In the genomic region with DNA sequence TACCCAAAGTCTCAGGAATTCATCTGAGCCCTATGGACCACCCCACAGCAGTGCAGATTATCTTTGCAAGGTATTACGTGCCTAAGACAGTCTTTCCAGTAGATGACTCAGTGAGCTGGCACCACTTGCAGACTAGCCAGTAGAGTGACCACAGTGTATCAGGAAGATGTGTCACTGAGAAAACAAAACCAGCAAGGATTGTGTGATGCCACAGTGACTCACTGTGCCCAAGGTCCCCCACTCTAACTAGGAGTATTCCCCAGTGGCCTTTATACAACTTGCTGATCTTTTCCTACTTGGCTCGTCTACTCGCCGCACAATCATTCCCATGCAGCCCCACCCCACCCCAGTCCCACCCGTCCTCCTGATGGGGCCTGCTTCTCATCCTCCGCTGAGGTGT, we compare ENCODE assay signal across 1 cellular context.
TF ChIP-seq lines count a peak whose summit lies in the region.

No MANE protein-coding gene starts in this region.

TF ChIP-seq in HepG2, 621 proteins besides CTCF, POLR2A, EP300 and RAD21 (continues in another document):
- TF ChIP-seq SATB2 (CRISPR knock-in tag; IDR thresholded peaks at IDR 0.05) (no peak), ZSCAN12 (CRISPR knock-in tag; IDR thresholded peaks at IDR 0.05) (no peak), RCOR2 (CRISPR knock-in tag; IDR thresholded peaks at IDR 0.05) (no peak), KLF13 (CRISPR knock-in tag; IDR thresholded peaks at IDR 0.05) (no peak), ZNF333 (CRISPR knock-in tag; IDR thresholded peaks at IDR 0.05; ENCODE audit: borderline replicate concordance) (no peak), ZNF772 (CRISPR knock-in tag; IDR thresholded peaks at IDR 0.05) (no peak), ETV5 (CRISPR knock-in tag; IDR thresholded peaks at IDR 0.05; ENCODE audit: borderline replicate concordance) (peak; percentile 41; the same call in 1 of the 2 replicates), GATAD1 (CRISPR knock-in tag; IDR thresholded peaks at IDR 0.05) (no peak), NFYC (CRISPR knock-in tag; IDR thresholded peaks at IDR 0.05) (no peak), ZNF17 (CRISPR knock-in tag; IDR thresholded peaks at IDR 0.05) (no peak), MTF1 (CRISPR knock-in tag; IDR thresholded peaks at IDR 0.05) (no peak), GABPB1 (CRISPR knock-in tag; IDR thresholded peaks at IDR 0.05) (no peak), ZNF556 (CRISPR knock-in tag; IDR thresholded peaks at IDR 0.05; ENCODE audit: borderline replicate concordance) (no peak), GATAD2A (CRISPR knock-in tag; IDR thresholded peaks at IDR 0.05) (peak; percentile 46; the same call in 1 of the 2 replicates), ADNP (CRISPR knock-in tag; IDR thresholded peaks at IDR 0.05) (no peak), ELF4 (CRISPR knock-in tag; IDR thresholded peaks at IDR 0.05; ENCODE audit: borderline replicate concordance) (no peak), TCF7L2 (IDR thresholded peaks at IDR 0.05; ENCODE audit: low read depth, low read length) (no peak), THAP11 (CRISPR knock-in tag; IDR thresholded peaks at IDR 0.05) (no peak), FOSL1 (CRISPR knock-in tag; IDR thresholded peaks at IDR 0.05; ENCODE audit: borderline replicate concordance) (peak; percentile 44; the same call in 1 of the 2 replicates), ZBTB7B (CRISPR knock-in tag; IDR thresholded peaks at IDR 0.05) (no peak), REPIN1 (CRISPR knock-in tag; IDR thresholded peaks at IDR 0.05; ENCODE audit: borderline replicate concordance, low read depth) (no peak), ZFP36L2 (CRISPR knock-in tag; IDR thresholded peaks at IDR 0.05) (no peak), CREB1 (IDR thresholded peaks at IDR 0.05) (peak; percentile 35; the same call in 1 of the 2 replicates), CREB1 (CRISPR knock-in tag; IDR thresholded peaks at IDR 0.05) (no peak), SP140L (CRISPR knock-in tag; IDR thresholded peaks at IDR 0.05; ENCODE audit: borderline replicate concordance) (no peak), DPF2 (CRISPR knock-in tag; IDR thresholded peaks at IDR 0.05; ENCODE audit: borderline replicate concordance, low read depth) (no peak), MIER2 (CRISPR knock-in tag; IDR thresholded peaks at IDR 0.05) (no peak), ZNF550 (CRISPR knock-in tag; IDR thresholded peaks at IDR 0.05; ENCODE audit: borderline replicate concordance) (no peak), MEIS2 (CRISPR knock-in tag; IDR thresholded peaks at IDR 0.05) (no peak), ELF3 (CRISPR knock-in tag; IDR thresholded peaks at IDR 0.05) (peak; percentile 46; the same call in 1 of the 2 replicates), ZNF878 (CRISPR knock-in tag; IDR thresholded peaks at IDR 0.05) (no peak), KDM6A (CRISPR knock-in tag; IDR thresholded peaks at IDR 0.05; ENCODE audit: low read depth) (no peak), CBFB (CRISPR knock-in tag; IDR thresholded peaks at IDR 0.05) (no peak), ZNF101 (CRISPR knock-in tag; IDR thresholded peaks at IDR 0.05; ENCODE audit: borderline replicate concordance, low read depth) (no peak), SETDB1 (CRISPR knock-in tag; IDR thresholded peaks at IDR 0.05; ENCODE audit: borderline replicate concordance) (no peak), ZNF468 (CRISPR knock-in tag; IDR thresholded peaks at IDR 0.05) (no peak), LCORL (IDR thresholded peaks at IDR 0.05) (no peak), LCORL (CRISPR knock-in tag; IDR thresholded peaks at IDR 0.05) (no peak)
- TF ChIP-seq, protein P1, sequence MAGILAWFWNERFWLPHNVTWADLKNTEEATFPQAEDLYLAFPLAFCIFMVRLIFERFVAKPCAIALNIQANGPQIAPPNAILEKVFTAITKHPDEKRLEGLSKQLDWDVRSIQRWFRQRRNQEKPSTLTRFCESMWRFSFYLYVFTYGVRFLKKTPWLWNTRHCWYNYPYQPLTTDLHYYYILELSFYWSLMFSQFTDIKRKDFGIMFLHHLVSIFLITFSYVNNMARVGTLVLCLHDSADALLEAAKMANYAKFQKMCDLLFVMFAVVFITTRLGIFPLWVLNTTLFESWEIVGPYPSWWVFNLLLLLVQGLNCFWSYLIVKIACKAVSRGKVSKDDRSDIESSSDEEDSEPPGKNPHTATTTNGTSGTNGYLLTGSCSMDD (CRISPR knock-in tag; IDR thresholded peaks at IDR 0.05), result no peak
- TF ChIP-seq, protein P2, sequence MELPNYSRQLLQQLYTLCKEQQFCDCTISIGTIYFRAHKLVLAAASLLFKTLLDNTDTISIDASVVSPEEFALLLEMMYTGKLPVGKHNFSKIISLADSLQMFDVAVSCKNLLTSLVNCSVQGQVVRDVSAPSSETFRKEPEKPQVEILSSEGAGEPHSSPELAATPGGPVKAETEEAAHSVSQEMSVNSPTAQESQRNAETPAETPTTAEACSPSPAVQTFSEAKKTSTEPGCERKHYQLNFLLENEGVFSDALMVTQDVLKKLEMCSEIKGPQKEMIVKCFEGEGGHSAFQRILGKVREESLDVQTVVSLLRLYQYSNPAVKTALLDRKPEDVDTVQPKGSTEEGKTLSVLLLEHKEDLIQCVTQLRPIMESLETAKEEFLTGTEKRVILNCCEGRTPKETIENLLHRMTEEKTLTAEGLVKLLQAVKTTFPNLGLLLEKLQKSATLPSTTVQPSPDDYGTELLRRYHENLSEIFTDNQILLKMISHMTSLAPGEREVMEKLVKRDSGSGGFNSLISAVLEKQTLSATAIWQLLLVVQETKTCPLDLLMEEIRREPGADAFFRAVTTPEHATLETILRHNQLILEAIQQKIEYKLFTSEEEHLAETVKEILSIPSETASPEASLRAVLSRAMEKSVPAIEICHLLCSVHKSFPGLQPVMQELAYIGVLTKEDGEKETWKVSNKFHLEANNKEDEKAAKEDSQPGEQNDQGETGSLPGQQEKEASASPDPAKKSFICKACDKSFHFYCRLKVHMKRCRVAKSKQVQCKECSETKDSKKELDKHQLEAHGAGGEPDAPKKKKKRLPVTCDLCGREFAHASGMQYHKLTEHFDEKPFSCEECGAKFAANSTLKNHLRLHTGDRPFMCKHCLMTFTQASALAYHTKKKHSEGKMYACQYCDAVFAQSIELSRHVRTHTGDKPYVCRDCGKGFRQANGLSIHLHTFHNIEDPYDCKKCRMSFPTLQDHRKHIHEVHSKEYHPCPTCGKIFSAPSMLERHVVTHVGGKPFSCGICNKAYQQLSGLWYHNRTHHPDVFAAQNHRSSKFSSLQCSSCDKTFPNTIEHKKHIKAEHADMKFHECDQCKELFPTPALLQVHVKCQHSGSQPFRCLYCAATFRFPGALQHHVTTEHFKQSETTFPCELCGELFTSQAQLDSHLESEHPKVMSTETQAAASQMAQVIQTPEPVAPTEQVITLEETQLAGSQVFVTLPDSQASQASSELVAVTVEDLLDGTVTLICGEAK (IDR thresholded peaks at IDR 0.05), result no peak
- TF ChIP-seq, protein P2 (CRISPR knock-in tag; IDR thresholded peaks at IDR 0.05), result no peak
- TF ChIP-seq, protein P3, sequence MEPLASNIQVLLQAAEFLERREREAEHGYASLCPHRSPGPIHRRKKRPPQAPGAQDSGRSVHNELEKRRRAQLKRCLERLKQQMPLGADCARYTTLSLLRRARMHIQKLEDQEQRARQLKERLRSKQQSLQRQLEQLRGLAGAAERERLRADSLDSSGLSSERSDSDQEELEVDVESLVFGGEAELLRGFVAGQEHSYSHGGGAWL (CRISPR knock-in tag; IDR thresholded peaks at IDR 0.05), result no peak
- TF ChIP-seq, protein P4, sequence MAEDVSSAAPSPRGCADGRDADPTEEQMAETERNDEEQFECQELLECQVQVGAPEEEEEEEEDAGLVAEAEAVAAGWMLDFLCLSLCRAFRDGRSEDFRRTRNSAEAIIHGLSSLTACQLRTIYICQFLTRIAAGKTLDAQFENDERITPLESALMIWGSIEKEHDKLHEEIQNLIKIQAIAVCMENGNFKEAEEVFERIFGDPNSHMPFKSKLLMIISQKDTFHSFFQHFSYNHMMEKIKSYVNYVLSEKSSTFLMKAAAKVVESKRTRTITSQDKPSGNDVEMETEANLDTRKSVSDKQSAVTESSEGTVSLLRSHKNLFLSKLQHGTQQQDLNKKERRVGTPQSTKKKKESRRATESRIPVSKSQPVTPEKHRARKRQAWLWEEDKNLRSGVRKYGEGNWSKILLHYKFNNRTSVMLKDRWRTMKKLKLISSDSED (CRISPR knock-in tag; IDR thresholded peaks at IDR 0.05), result no peak
- TF ChIP-seq, protein P5, sequence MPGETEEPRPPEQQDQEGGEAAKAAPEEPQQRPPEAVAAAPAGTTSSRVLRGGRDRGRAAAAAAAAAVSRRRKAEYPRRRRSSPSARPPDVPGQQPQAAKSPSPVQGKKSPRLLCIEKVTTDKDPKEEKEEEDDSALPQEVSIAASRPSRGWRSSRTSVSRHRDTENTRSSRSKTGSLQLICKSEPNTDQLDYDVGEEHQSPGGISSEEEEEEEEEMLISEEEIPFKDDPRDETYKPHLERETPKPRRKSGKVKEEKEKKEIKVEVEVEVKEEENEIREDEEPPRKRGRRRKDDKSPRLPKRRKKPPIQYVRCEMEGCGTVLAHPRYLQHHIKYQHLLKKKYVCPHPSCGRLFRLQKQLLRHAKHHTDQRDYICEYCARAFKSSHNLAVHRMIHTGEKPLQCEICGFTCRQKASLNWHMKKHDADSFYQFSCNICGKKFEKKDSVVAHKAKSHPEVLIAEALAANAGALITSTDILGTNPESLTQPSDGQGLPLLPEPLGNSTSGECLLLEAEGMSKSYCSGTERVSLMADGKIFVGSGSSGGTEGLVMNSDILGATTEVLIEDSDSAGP (CRISPR knock-in tag; IDR thresholded peaks at IDR 0.05; ENCODE audit: borderline replicate concordance), result no peak
- TF ChIP-seq, protein P6, sequence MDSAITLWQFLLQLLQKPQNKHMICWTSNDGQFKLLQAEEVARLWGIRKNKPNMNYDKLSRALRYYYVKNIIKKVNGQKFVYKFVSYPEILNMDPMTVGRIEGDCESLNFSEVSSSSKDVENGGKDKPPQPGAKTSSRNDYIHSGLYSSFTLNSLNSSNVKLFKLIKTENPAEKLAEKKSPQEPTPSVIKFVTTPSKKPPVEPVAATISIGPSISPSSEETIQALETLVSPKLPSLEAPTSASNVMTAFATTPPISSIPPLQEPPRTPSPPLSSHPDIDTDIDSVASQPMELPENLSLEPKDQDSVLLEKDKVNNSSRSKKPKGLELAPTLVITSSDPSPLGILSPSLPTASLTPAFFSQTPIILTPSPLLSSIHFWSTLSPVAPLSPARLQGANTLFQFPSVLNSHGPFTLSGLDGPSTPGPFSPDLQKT (CRISPR knock-in tag; IDR thresholded peaks at IDR 0.05; ENCODE audit: borderline replicate concordance), result no peak
- TF ChIP-seq, protein P7, sequence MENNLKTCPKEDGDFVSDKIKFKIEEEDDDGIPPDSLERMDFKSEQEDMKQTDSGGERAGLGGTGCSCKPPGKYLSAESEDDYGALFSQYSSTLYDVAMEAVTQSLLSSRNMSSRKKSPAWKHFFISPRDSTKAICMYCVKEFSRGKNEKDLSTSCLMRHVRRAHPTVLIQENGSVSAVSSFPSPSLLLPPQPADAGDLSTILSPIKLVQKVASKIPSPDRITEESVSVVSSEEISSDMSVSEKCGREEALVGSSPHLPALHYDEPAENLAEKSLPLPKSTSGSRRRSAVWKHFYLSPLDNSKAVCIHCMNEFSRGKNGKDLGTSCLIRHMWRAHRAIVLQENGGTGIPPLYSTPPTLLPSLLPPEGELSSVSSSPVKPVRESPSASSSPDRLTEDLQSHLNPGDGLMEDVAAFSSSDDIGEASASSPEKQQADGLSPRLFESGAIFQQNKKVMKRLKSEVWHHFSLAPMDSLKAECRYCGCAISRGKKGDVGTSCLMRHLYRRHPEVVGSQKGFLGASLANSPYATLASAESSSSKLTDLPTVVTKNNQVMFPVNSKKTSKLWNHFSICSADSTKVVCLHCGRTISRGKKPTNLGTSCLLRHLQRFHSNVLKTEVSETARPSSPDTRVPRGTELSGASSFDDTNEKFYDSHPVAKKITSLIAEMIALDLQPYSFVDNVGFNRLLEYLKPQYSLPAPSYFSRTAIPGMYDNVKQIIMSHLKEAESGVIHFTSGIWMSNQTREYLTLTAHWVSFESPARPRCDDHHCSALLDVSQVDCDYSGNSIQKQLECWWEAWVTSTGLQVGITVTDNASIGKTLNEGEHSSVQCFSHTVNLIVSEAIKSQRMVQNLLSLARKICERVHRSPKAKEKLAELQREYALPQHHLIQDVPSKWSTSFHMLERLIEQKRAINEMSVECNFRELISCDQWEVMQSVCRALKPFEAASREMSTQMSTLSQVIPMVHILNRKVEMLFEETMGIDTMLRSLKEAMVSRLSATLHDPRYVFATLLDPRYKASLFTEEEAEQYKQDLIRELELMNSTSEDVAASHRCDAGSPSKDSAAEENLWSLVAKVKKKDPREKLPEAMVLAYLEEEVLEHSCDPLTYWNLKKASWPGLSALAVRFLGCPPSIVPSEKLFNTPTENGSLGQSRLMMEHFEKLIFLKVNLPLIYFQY (CRISPR knock-in tag; IDR thresholded peaks at IDR 0.05; ENCODE audit: borderline replicate concordance), result no peak
